In genomic region chr17:44121997-44122824, GRCh38 we compare ENCODE assay signal across 7 cellular contexts. TPM values are rescaled to one million over a fixed set of nuclear protein-coding genes. Genes with fewer than 3 reads are reported as not detected.
DNase-seq lines count a peak whose midpoint lies in the region; ATAC-seq and TF ChIP-seq lines count a peak whose summit lies in the region.

No MANE protein-coding gene starts in this region.

- no peak for TF ChIP-seq CTCF in HL-60 (IDR thresholded peaks at IDR 0.05; ENCODE audit: insufficient read depth, low read length)
- TF ChIP-seq CTCF in WI38 (IDR thresholded peaks at IDR 0.05; ENCODE audit: low read depth, low read length): no peak
- no peak for TF ChIP-seq CTCF in hepatocyte (IDR thresholded peaks at IDR 0.05; ENCODE audit: poor library complexity)
- no peak for TF ChIP-seq CTCF in spleen (IDR thresholded peaks at IDR 0.05 in 8 of 11, conservative IDR thresholded peaks at IDR 0.05 in 3 of 11)

- no peaks in the 10 kb centered on the region for H3K9me2 ChIP-seq in hepatocyte (replicated peaks; ENCODE audit: insufficient read depth)

- H3K4me3 ChIP-seq in HL-60 (replicated peaks; ENCODE audit: insufficient read depth, low read length): peak overlapping the region; percentile 81
- peak overlapping the region; percentile 84 for H3K4me3 ChIP-seq in WI38 (ENCODE audit: low read depth, low read length)
- H3K4me3 ChIP-seq in hepatocyte: peak overlapping the region; percentile 81
- H3K4me3 ChIP-seq in spleen: peak overlapping the region; percentile 75 to 90 (median 83)

- peak overlapping the region; percentile 98 for H3K4me2 ChIP-seq in hepatocyte

- 40% methylated on average over 1 of the region's 1 CpG for WGBS in hepatocyte (ENCODE audit: low lambda C conversion rate, missing lambda C conversion rate)
- WGBS in spleen, 5 donors: 15 to 53% (median 48%) methylated on average over 1 of the region's 1 CpG

- H3K4me1 ChIP-seq in hepatocyte (ENCODE audit: insufficient read depth) (peaks cover 14% of the 10 kb centered on the region), spleen (peaks cover 8 to 69% (median 47%) of the 10 kb centered on the region in 6 donors)

- H3K27me3 ChIP-seq in HL-60 (ENCODE audit: insufficient read depth, poor library complexity, severe bottlenecking) (no peaks in the 10 kb centered on the region), hepatocyte (no peaks in the 10 kb centered on the region), spleen (replicated peaks in 1 of 7) (no peaks in the 10 kb centered on the region)

- no peak overlapping the region for H2AFZ ChIP-seq in hepatocyte

- H3K27ac ChIP-seq in HL-60 (replicated peaks) (no peak overlapping the region; the same call in 1 of the 2 replicates), hepatocyte (no peak overlapping the region), spleen (peak overlapping the region in 7 of 8 donors; percentile 88 to 98 (median 97))

- H3K36me3 ChIP-seq in hepatocyte (replicated peaks; ENCODE audit: insufficient read depth, low read depth) (no peaks in the 10 kb centered on the region), spleen (peaks cover 0 to 21% (median 0%) of the 10 kb centered on the region in 6 donors)

- TF ChIP-seq POLR2A in spleen (IDR thresholded peaks at IDR 0.05): no peak

- DNase-seq in HL-60 (ENCODE audit: low read depth in 1 of 2, low spot score in 1 of 2): no peak
- no peak for DNase-seq in hepatocyte (ENCODE audit: low spot score)
- DNase-seq in spleen: no peak
- DNase-seq in COR-L47 (lab: John Stamatoyannopoulos, UW): no peak
- no peak for DNase-seq in stimulated activated CD4-positive, alpha-beta T cell treated with anti-CD3 and anti-CD28 coated beads, Interleukin-2, amount 100 ng/mL, for 24 hours

- ATAC-seq in GM21619 (IDR thresholded peaks at IDR 0.05; ENCODE audit: unreplicated experiment): no peak

- intact Hi-C loops in spleen (cut with DNase I; ENCODE audit: low total_unique reads): no loop called here

- no peaks in the 10 kb centered on the region for H3K9me3 ChIP-seq in hepatocyte (ENCODE audit: low read depth)
- H3K9me3 ChIP-seq in spleen: no peaks in the 10 kb centered on the region

- peaks cover 20% of the 10 kb centered on the region for H4K20me1 ChIP-seq in hepatocyte (ENCODE audit: insufficient read depth, poor library complexity, severe bottlenecking)

- peaks cover 51% of the 10 kb centered on the region for H3K79me2 ChIP-seq in hepatocyte

RNA-seq across cellular contexts. Expression of gene HDAC5, which starts 1.2 kb away (rescaled TPM):
- total RNA-seq in hepatocyte (28.5 and 33.9 TPM in 2 replicates), spleen (10 to 100 TPM; 42.3 to 72.9 (median 59.4) TPM)
- polyA plus RNA-seq in hepatocyte (32.3 and 42.7 TPM in 2 replicates), spleen (10 to 100 TPM; 18.5 to 39.9 (median 22.4) TPM)

RNA-seq across cellular contexts. Expression of gene HROB, which starts 19.5 kb away (rescaled TPM):
- total RNA-seq in hepatocyte: 1.8 and 2.0 TPM in 2 replicates
- polyA plus RNA-seq in hepatocyte: 5.7 and 5.9 TPM in 2 replicates
- total RNA-seq in spleen: 1 to 10 TPM; 1.3 to 4.1 (median 1.8) TPM
- 1 to 10 TPM in 2 of 3 donors, under 1 TPM in 1; 0.83 to 1.0 (median 1.0) TPM for polyA plus RNA-seq in spleen

RNA-seq across cellular contexts. Expression of gene ASB16, which starts 48.3 kb away (rescaled TPM):
- 0.23 TPM in 1 of 2 replicates, not detected in the other for total RNA-seq in hepatocyte
- 0.71 and 2.0 TPM in 2 replicates for polyA plus RNA-seq in hepatocyte
- total RNA-seq in spleen: under 1 TPM in 1 of 7 donors, not detected in 6; 0.57 TPM
- polyA plus RNA-seq in spleen: under 1 TPM in 2 of 3 donors, not detected in 1; 0.09 to 0.16 TPM

RNA-seq across cellular contexts. Expression of gene G6PC3, which starts 51.7 kb away (rescaled TPM):
- 36.1 and 38.8 TPM in 2 replicates for total RNA-seq in hepatocyte
- 132 and 140 TPM in 2 replicates for polyA plus RNA-seq in hepatocyte
- total RNA-seq in spleen: 10 to 100 TPM; 24.9 to 49.2 (median 39.2) TPM
- polyA plus RNA-seq in spleen: 10 to 100 TPM; 28.9 to 36.8 (median 35.9) TPM

RNA-seq across cellular contexts. Expression of gene LSM12, which starts 55.7 kb away (rescaled TPM):
- 40.4 and 44.7 TPM in 2 replicates for total RNA-seq in hepatocyte
- 44.5 and 45.8 TPM in 2 replicates for polyA plus RNA-seq in hepatocyte
- 10 to 100 TPM; 21.6 to 43.1 (median 39.4) TPM for total RNA-seq in spleen
- 10 to 100 TPM; 18.9 to 30.4 (median 22.4) TPM for polyA plus RNA-seq in spleen

Comparison
In these comparisons a context has a peak if more than half of its experiments do, and no peak if none do; other contexts are left out.
1. H3K27ac ChIP-seq: peak in spleen (7 of 8); none in HL-60 (single experiment) and hepatocyte (single experiment).
2. Peak in every context shown above with its lines, with median percentiles within 50 percentile points of each other: H3K4me3 ChIP-seq.